19 cellular contexts compared by ENCODE assay signal in the genomic region with DNA sequence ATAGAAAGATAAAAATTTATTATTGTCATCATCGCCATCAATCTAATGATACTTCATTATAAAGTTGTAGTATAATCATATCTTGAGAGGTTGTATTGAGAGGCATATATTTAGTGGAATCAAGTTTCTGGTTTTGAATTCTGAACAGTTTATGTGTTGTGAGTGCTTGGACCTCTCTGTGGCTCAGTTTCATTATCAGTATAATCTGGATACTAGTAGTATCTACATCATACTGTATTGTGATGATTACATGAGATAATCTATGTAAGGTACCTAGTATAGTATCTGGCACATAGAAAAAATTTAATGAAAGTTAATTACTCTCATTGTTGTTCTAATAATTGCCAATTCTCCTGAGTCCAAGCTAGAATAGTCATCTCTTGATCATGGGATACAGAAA.
DNase-seq lines count a peak whose midpoint lies in the region; ATAC-seq, FAIRE-seq and TF ChIP-seq lines count a peak whose summit lies in the region.
"Had no signal": no experiment of that assay in that cellular context is flagged by ENCODE, and none has a peak within 500 bp of the region (broad histone marks: within the 10 kb centered on the region; RNA-seq: fewer than 3 reads in every experiment).

No MANE protein-coding gene starts in this region.

- no peak for TF ChIP-seq POLR2A in GM12891 (IDR thresholded peaks at IDR 0.05; ENCODE audit: low read depth, low read length)

- peaks cover 11% of the 10 kb centered on the region for H3K36me3 Mint-ChIP-seq in activated naive CD4-positive, alpha-beta T cell treated with anti-CD3 and anti-CD28 coated beads, Interleukin-2, amount 50 U/mL, for 24 hours
- H3K36me3 Mint-ChIP-seq in activated naive CD4-positive, alpha-beta T cell treated with anti-CD3 and anti-CD28 coated beads for 36 hours (ENCODE audit: low read depth): peaks cover 10% of the 10 kb centered on the region
- peaks cover 32% of the 10 kb centered on the region for H3K36me3 Mint-ChIP-seq in T-cell
- H3K36me3 Mint-ChIP-seq in activated T-helper 17 cell treated with anti-CD3 and anti-CD28 coated beads, Interleukin-2, amount 50 U/mL, for 72 hours (ENCODE audit: low read depth): peaks cover 8% of the 10 kb centered on the region
- peaks cover 4% of the 10 kb centered on the region for H3K36me3 Mint-ChIP-seq in stimulated activated effector memory CD8-positive, alpha-beta T cell treated with anti-CD3 and anti-CD28 coated beads, Interleukin-12 subunit alpha, Interleukin-12 subunit beta, amount 100 ng/mL, for 72 hours

- FAIRE-seq in GM12891 (lab: Jason Lieb, UNC): no peak
- FAIRE-seq: A204.1, D721Med, G401.6, GM12892, GM18507, H1, HTR-8/SVneo had no signal

- POLR2A ChIA-PET in T-cell (lab: Charles Lee): no interaction called here

- no peak overlapping the region for H3K27ac Mint-ChIP-seq in activated naive CD4-positive, alpha-beta T cell treated with anti-CD3 and anti-CD28 coated beads, Interleukin-2, amount 50 U/mL, for 24 hours
- H3K27ac Mint-ChIP-seq in activated naive CD4-positive, alpha-beta T cell treated with anti-CD3 and anti-CD28 coated beads for 36 hours: no peak overlapping the region
- H3K27ac Mint-ChIP-seq in T-cell: peak overlapping the region; percentile 11 to 49
- no peak overlapping the region for H3K27ac Mint-ChIP-seq in activated T-helper 17 cell treated with anti-CD3 and anti-CD28 coated beads, Interleukin-2, amount 50 U/mL, for 72 hours
- no peak overlapping the region for H3K27ac Mint-ChIP-seq in stimulated activated effector memory CD8-positive, alpha-beta T cell treated with anti-CD3 and anti-CD28 coated beads, Interleukin-12 subunit alpha, Interleukin-12 subunit beta, amount 100 ng/mL, for 72 hours
- H3K27ac Mint-ChIP-seq: CD4-positive, alpha-beta T cell; H9 had no signal

- CTCF ChIA-PET in activated naive CD4-positive, alpha-beta T cell treated with anti-CD3 and anti-CD28 coated beads for 36 hours (lab: Charles Lee): interaction anchor here (1.0 kb wide), 1 partner anchor 10 kb away, joined by 3 read pairs; no protein-coding TSS in a partner anchor
- CTCF ChIA-PET in T-cell (lab: Charles Lee): interaction anchor here in 1 of 2 donors (0.6 kb wide), 1 partner anchor 135 kb away, joined by 3 read pairs; no protein-coding TSS in a partner anchor

- no peak for DNase-seq in activated naive CD4-positive, alpha-beta T cell treated with anti-CD3 and anti-CD28 coated beads for 36 hours
- no peak for DNase-seq in T-cell
- no peak for DNase-seq in stimulated activated effector memory CD8-positive, alpha-beta T cell treated with anti-CD3 and anti-CD28 coated beads, Interleukin-12 subunit alpha, Interleukin-12 subunit beta, amount 100 ng/mL, for 72 hours (ENCODE audit: low spot score in 2 of 2)
- no peak for DNase-seq in GM12891 (ENCODE audit: insufficient read length, low spot score)
- DNase-seq: ACHN; AML-193; Caco-2; CD4-positive, alpha-beta T cell; H9; IMR-90 had no signal

- ATAC-seq in T-cell (replicated peaks in 1 of 4): no peak
- ATAC-seq in activated T-helper 17 cell treated with anti-CD3 and anti-CD28 coated beads, Interleukin-2, amount 50 U/mL, for 72 hours (replicated peaks): peak; percentile 67
- peak; percentile 59 for ATAC-seq in stimulated activated effector memory CD8-positive, alpha-beta T cell treated with anti-CD3 and anti-CD28 coated beads, Interleukin-12 subunit alpha, Interleukin-12 subunit beta, amount 100 ng/mL, for 72 hours

- peak overlapping the region; percentile 33 for H3K4me3 Mint-ChIP-seq in activated naive CD4-positive, alpha-beta T cell treated with anti-CD3 and anti-CD28 coated beads, Interleukin-2, amount 50 U/mL, for 24 hours
- no peak overlapping the region for H3K4me3 Mint-ChIP-seq in activated naive CD4-positive, alpha-beta T cell treated with anti-CD3 and anti-CD28 coated beads for 36 hours
- H3K4me3 Mint-ChIP-seq in T-cell: no peak overlapping the region
- H3K4me3 Mint-ChIP-seq in activated T-helper 17 cell treated with anti-CD3 and anti-CD28 coated beads, Interleukin-2, amount 50 U/mL, for 72 hours: peak overlapping the region; percentile 53
- no peak overlapping the region for H3K4me3 Mint-ChIP-seq in stimulated activated effector memory CD8-positive, alpha-beta T cell treated with anti-CD3 and anti-CD28 coated beads, Interleukin-12 subunit alpha, Interleukin-12 subunit beta, amount 100 ng/mL, for 72 hours
- H3K4me3 Mint-ChIP-seq: CD4-positive, alpha-beta T cell; H9 had no signal

- H3K27me3 Mint-ChIP-seq in activated naive CD4-positive, alpha-beta T cell treated with anti-CD3 and anti-CD28 coated beads, Interleukin-2, amount 50 U/mL, for 24 hours: no peaks in the 10 kb centered on the region
- no peaks in the 10 kb centered on the region for H3K27me3 Mint-ChIP-seq in activated naive CD4-positive, alpha-beta T cell treated with anti-CD3 and anti-CD28 coated beads for 36 hours (ENCODE audit: low read depth)
- H3K27me3 Mint-ChIP-seq in T-cell: peaks cover 0 to 6% of the 10 kb centered on the region in 2 donors
- no peaks in the 10 kb centered on the region for H3K27me3 Mint-ChIP-seq in activated T-helper 17 cell treated with anti-CD3 and anti-CD28 coated beads, Interleukin-2, amount 50 U/mL, for 72 hours
- H3K27me3 Mint-ChIP-seq: CD4-positive, alpha-beta T cell had no signal

- peaks cover 67% of the 10 kb centered on the region for H3K4me1 Mint-ChIP-seq in activated naive CD4-positive, alpha-beta T cell treated with anti-CD3 and anti-CD28 coated beads, Interleukin-2, amount 50 U/mL, for 24 hours
- H3K4me1 Mint-ChIP-seq in activated naive CD4-positive, alpha-beta T cell treated with anti-CD3 and anti-CD28 coated beads for 36 hours (ENCODE audit: low read depth): peaks cover 53% of the 10 kb centered on the region
- peaks cover 17 to 63% (median 39%) of the 10 kb centered on the region in 3 donors for H3K4me1 Mint-ChIP-seq in T-cell
- H3K4me1 Mint-ChIP-seq in activated T-helper 17 cell treated with anti-CD3 and anti-CD28 coated beads, Interleukin-2, amount 50 U/mL, for 72 hours: peaks cover 12% of the 10 kb centered on the region
- H3K4me1 Mint-ChIP-seq in stimulated activated effector memory CD8-positive, alpha-beta T cell treated with anti-CD3 and anti-CD28 coated beads, Interleukin-12 subunit alpha, Interleukin-12 subunit beta, amount 100 ng/mL, for 72 hours: peaks cover 21% of the 10 kb centered on the region

- no peaks in the 10 kb centered on the region for H3K9me3 Mint-ChIP-seq in activated naive CD4-positive, alpha-beta T cell treated with anti-CD3 and anti-CD28 coated beads, Interleukin-2, amount 50 U/mL, for 24 hours
- peaks cover 5% of the 10 kb centered on the region for H3K9me3 Mint-ChIP-seq in activated naive CD4-positive, alpha-beta T cell treated with anti-CD3 and anti-CD28 coated beads for 36 hours
- H3K9me3 Mint-ChIP-seq in T-cell: no peaks in the 10 kb centered on the region
- no peaks in the 10 kb centered on the region for H3K9me3 Mint-ChIP-seq in activated T-helper 17 cell treated with anti-CD3 and anti-CD28 coated beads, Interleukin-2, amount 50 U/mL, for 72 hours
- H3K9me3 Mint-ChIP-seq in stimulated activated effector memory CD8-positive, alpha-beta T cell treated with anti-CD3 and anti-CD28 coated beads, Interleukin-12 subunit alpha, Interleukin-12 subunit beta, amount 100 ng/mL, for 72 hours: no peaks in the 10 kb centered on the region
- H3K9me3 Mint-ChIP-seq: CD4-positive, alpha-beta T cell had no signal

- intact Hi-C loops in activated naive CD4-positive, alpha-beta T cell treated with anti-CD3 and anti-CD28 coated beads for 36 hours (cut with micrococcal nuclease): loop anchor here (5.0 kb wide), 1 partner anchor 325 kb away; the partner anchor contains the start of gene NBDY

TF ChIP-seq in GM12891, 5 proteins besides CTCF, POLR2A, EP300 and RAD21:
- TF ChIP-seq POU2F2 (IDR thresholded peaks at IDR 0.05; ENCODE audit: low read depth, low read length) (no peak), POLR2AphosphoS5 (IDR thresholded peaks at IDR 0.05; ENCODE audit: low read depth, low read length) (no peak), SPI1 (IDR thresholded peaks at IDR 0.05; ENCODE audit: low read depth, low read length) (no peak), TAF1 (IDR thresholded peaks at IDR 0.05; ENCODE audit: low read depth, low read length) (no peak), PAX5 (IDR thresholded peaks at IDR 0.05; ENCODE audit: insufficient read depth, low read length, severe bottlenecking) (no peak)

Comparison
In these comparisons a context has a peak if more than half of its experiments do, and no peak if none do; other contexts are left out.
1. H3K4me3 Mint-ChIP-seq: peak in activated naive CD4-positive, alpha-beta T cell treated with anti-CD3 and anti-CD28 coated beads, Interleukin-2, amount 50 U/mL, for 24 hours (single experiment) and activated T-helper 17 cell treated with anti-CD3 and anti-CD28 coated beads, Interleukin-2, amount 50 U/mL, for 72 hours (single experiment); none in activated naive CD4-positive, alpha-beta T cell treated with anti-CD3 and anti-CD28 coated beads for 36 hours (single experiment), T-cell (0 of 3) and stimulated activated effector memory CD8-positive, alpha-beta T cell treated with anti-CD3 and anti-CD28 coated beads, Interleukin-12 subunit alpha, Interleukin-12 subunit beta, amount 100 ng/mL, for 72 hours (single experiment).
2. H3K27ac Mint-ChIP-seq: peak in T-cell (2 of 2); none in activated naive CD4-positive, alpha-beta T cell treated with anti-CD3 and anti-CD28 coated beads, Interleukin-2, amount 50 U/mL, for 24 hours (single experiment), activated naive CD4-positive, alpha-beta T cell treated with anti-CD3 and anti-CD28 coated beads for 36 hours (single experiment), activated T-helper 17 cell treated with anti-CD3 and anti-CD28 coated beads, Interleukin-2, amount 50 U/mL, for 72 hours (single experiment) and stimulated activated effector memory CD8-positive, alpha-beta T cell treated with anti-CD3 and anti-CD28 coated beads, Interleukin-12 subunit alpha, Interleukin-12 subunit beta, amount 100 ng/mL, for 72 hours (single experiment).
3. ATAC-seq: peak in activated T-helper 17 cell treated with anti-CD3 and anti-CD28 coated beads, Interleukin-2, amount 50 U/mL, for 72 hours (single experiment) and stimulated activated effector memory CD8-positive, alpha-beta T cell treated with anti-CD3 and anti-CD28 coated beads, Interleukin-12 subunit alpha, Interleukin-12 subunit beta, amount 100 ng/mL, for 72 hours (single experiment); none in T-cell (0 of 4).